ENCODE assay signal across 31 cellular contexts in the genomic region with DNA sequence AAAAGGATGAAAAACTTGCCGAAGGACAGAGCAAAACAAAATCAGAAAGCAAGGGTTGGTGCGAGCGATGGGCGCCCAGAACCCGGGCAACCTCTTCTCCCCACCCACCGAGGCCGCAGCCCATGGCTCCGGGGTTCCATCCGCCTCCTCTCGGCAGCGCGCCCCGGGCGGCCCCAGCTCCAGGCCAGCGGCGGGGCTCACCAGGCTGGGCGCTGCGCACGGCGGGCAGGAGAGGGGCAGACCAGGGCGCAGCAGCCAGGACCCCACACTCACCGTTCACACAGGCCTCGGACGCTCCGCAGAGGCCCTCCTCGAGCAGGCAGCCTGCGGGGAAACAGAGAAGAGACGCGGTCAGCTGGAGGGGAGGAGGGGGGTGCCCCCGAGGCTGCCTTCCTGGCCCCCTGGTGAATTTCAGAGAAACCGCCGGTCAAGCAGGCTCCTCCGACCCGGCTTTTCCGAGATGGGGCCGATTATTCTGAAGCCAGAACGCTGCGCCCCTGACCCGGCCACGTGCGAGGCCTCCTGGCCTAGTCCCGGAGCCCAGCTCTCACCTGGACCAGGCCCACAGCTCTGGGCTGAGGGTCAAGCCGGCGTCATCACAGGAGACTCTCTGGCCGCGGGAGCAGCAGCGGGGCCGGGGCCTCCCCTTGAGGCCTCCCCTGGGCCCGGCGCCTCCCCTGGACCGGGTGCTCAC.
"Had no signal": no experiment of that assay in that cellular context is flagged by ENCODE, and none has a peak within 500 bp of the region (broad histone marks: within the 10 kb centered on the region; RNA-seq: fewer than 3 reads in every experiment).

No MANE protein-coding gene starts in this region.

- H3K4me1 ChIP-seq: ascending aorta, SJSA1 had no signal

- H3K9me2 ChIP-seq: SK-N-SH had no signal

- H3K4me2 ChIP-seq: SK-N-SH had no signal

- H3K4me3 ChIP-seq: ascending aorta, cardiac muscle cell, SJSA1 had no signal

- H3K9ac ChIP-seq: SK-N-SH had no signal

- H3K36me3 ChIP-seq: ascending aorta, cardiac muscle cell, SJSA1 had no signal

- FAIRE-seq: TTC549 had no signal

- H3K36me3 Mint-ChIP-seq: activated CD4-positive, alpha-beta memory T cell treated with anti-CD3 and anti-CD28 coated beads for 36 hours; activated naive CD4-positive, alpha-beta T cell treated with anti-CD3 and anti-CD28 coated beads, Interleukin-2, amount 10 ng/mL, durations not matched to agents 7 days and 5 days; activated naive CD8-positive, alpha-beta T cell had no signal

- H3K27ac ChIP-seq: ascending aorta, cardiac muscle cell, SJSA1 had no signal

- H3K27me3 ChIP-seq: ascending aorta, SJSA1 had no signal

- H3K27ac Mint-ChIP-seq: activated B cell treated with CpG ODN at 0.5 μM for 24 hours; activated CD4-positive, alpha-beta memory T cell treated with anti-CD3 and anti-CD28 coated beads for 36 hours; activated naive CD4-positive, alpha-beta T cell treated with anti-CD3 and anti-CD28 coated beads, Interleukin-2, amount 10 ng/mL, durations not matched to agents 7 days and 5 days; activated naive CD8-positive, alpha-beta T cell; activated T-helper 1 cell treated with anti-CD3 and anti-CD28 coated beads, Interleukin-12 subunit alpha, Interleukin-12 subunit beta, Interleukin-2, Interleukin-4 antibody, amounts not matched to agents 30 ng/mL and 10 ng/mL and 1 ng/mL, durations not matched to agents 14 hours and 24 hours and 36 hours; T-helper 1 cell treated with Interleukin-12 subunit alpha and Interleukin-12 subunit beta and Interleukin-4 antibody, amounts not matched to agents 30 μg/mL and 1 μg/mL, for 36 hours; T-helper 2 cell treated with Interferon-gamma antibody and Interleukin-4, amounts not matched to agents 5 μg/mL and 100 μg/mL, for 36 hours had no signal

- H3K27me3 Mint-ChIP-seq: activated B cell treated with CpG ODN at 0.5 μM for 24 hours; activated CD4-positive, alpha-beta memory T cell treated with anti-CD3 and anti-CD28 coated beads for 36 hours; activated naive CD4-positive, alpha-beta T cell treated with anti-CD3 and anti-CD28 coated beads, Interleukin-2, amount 10 ng/mL, durations not matched to agents 7 days and 5 days had no signal

- ATAC-seq: activated T-cell treated with anti-CD3 and anti-CD28 coated beads, Interleukin-2, amount 50 U/mL, for 4 hours; Panc1 had no signal

- DNase-seq: activated B cell treated with CpG ODN at 0.5 μM for 24 hours; activated CD4-positive, alpha-beta memory T cell treated with anti-CD3 and anti-CD28 coated beads for 36 hours; activated CD4-positive, alpha-beta T cell treated with anti-CD3 and anti-CD28 coated beads for 4 hours; activated CD4-positive, alpha-beta T cell treated with anti-CD3 and anti-CD28 coated beads, Interleukin-2, amount 50 U/mL, for 1 hour; activated CD4-positive, CD25-positive, alpha-beta regulatory T cell treated with anti-CD3 and anti-CD28 coated beads, Interleukin-2, amount 50 U/mL, for 72 hours; activated CD8-positive, alpha-beta memory T cell treated with anti-CD3 and anti-CD28 coated beads, Interleukin-2, amount 50 U/mL, for 4 hours; activated naive CD4-positive, alpha-beta T cell treated with anti-CD3 and anti-CD28 coated beads, Interleukin-2, amount 10 ng/mL, durations not matched to agents 7 days and 5 days; activated T-cell treated with anti-CD3 and anti-CD28 coated beads for 4 hours; activated T-cell treated with anti-CD3 and anti-CD28 coated beads, Interleukin-2, amount 50 U/mL, for 4 hours; amygdala; Karpas-422; KBM-7; NCI-H1105; NCI-H1417 treated with DMSO at 0.1 percent for 48 hours; NCI-H187 treated with DMSO at 0.1 percent for 48 hours; NCI-H2081; NCI-H2171 treated with DMSO at 0.1 percent for 48 hours; NCI-H446; NCI-H510A treated with DMSO at 0.1 percent for 48 hours; NCI-H69; SHP77; SK-N-SH had no signal

- H3K9me3 ChIP-seq: ascending aorta, SJSA1, SK-N-SH had no signal

- H3K9me3 Mint-ChIP-seq: activated B cell treated with CpG ODN at 0.5 μM for 24 hours; activated CD4-positive, alpha-beta memory T cell treated with anti-CD3 and anti-CD28 coated beads for 36 hours; activated naive CD4-positive, alpha-beta T cell treated with anti-CD3 and anti-CD28 coated beads, Interleukin-2, amount 10 ng/mL, durations not matched to agents 7 days and 5 days; activated T-cell treated with anti-CD3 and anti-CD28 coated beads, Interleukin-2, amount 50 U/mL, for 4 hours; activated T-helper 1 cell treated with anti-CD3 and anti-CD28 coated beads, Interleukin-12 subunit alpha, Interleukin-12 subunit beta, Interleukin-2, Interleukin-4 antibody, amounts not matched to agents 30 ng/mL and 10 ng/mL and 1 ng/mL, durations not matched to agents 14 hours and 24 hours and 36 hours; T-helper 1 cell treated with Interleukin-12 subunit alpha and Interleukin-12 subunit beta and Interleukin-4 antibody, amounts not matched to agents 30 μg/mL and 1 μg/mL, for 36 hours; T-helper 2 cell treated with Interferon-gamma antibody and Interleukin-4, amounts not matched to agents 5 μg/mL and 100 μg/mL, for 36 hours had no signal

- H3K4me3 Mint-ChIP-seq: activated B cell treated with CpG ODN at 0.5 μM for 24 hours; activated CD4-positive, alpha-beta memory T cell treated with anti-CD3 and anti-CD28 coated beads for 36 hours; activated naive CD4-positive, alpha-beta T cell treated with anti-CD3 and anti-CD28 coated beads, Interleukin-2, amount 10 ng/mL, durations not matched to agents 7 days and 5 days; activated naive CD8-positive, alpha-beta T cell; activated T-cell treated with anti-CD3 and anti-CD28 coated beads, Interleukin-2, amount 50 U/mL, for 4 hours; activated T-helper 1 cell treated with anti-CD3 and anti-CD28 coated beads, Interleukin-12 subunit alpha, Interleukin-12 subunit beta, Interleukin-2, Interleukin-4 antibody, amounts not matched to agents 30 ng/mL and 10 ng/mL and 1 ng/mL, durations not matched to agents 14 hours and 24 hours and 36 hours; T-helper 1 cell treated with Interleukin-12 subunit alpha and Interleukin-12 subunit beta and Interleukin-4 antibody, amounts not matched to agents 30 μg/mL and 1 μg/mL, for 36 hours; T-helper 2 cell treated with Interferon-gamma antibody and Interleukin-4, amounts not matched to agents 5 μg/mL and 100 μg/mL, for 36 hours had no signal

- H3K4me1 Mint-ChIP-seq: activated B cell treated with CpG ODN at 0.5 μM for 24 hours; activated naive CD4-positive, alpha-beta T cell treated with anti-CD3 and anti-CD28 coated beads, Interleukin-2, amount 10 ng/mL, durations not matched to agents 7 days and 5 days had no signal
